21 cellular contexts compared by ENCODE assay signal in the genomic region with DNA sequence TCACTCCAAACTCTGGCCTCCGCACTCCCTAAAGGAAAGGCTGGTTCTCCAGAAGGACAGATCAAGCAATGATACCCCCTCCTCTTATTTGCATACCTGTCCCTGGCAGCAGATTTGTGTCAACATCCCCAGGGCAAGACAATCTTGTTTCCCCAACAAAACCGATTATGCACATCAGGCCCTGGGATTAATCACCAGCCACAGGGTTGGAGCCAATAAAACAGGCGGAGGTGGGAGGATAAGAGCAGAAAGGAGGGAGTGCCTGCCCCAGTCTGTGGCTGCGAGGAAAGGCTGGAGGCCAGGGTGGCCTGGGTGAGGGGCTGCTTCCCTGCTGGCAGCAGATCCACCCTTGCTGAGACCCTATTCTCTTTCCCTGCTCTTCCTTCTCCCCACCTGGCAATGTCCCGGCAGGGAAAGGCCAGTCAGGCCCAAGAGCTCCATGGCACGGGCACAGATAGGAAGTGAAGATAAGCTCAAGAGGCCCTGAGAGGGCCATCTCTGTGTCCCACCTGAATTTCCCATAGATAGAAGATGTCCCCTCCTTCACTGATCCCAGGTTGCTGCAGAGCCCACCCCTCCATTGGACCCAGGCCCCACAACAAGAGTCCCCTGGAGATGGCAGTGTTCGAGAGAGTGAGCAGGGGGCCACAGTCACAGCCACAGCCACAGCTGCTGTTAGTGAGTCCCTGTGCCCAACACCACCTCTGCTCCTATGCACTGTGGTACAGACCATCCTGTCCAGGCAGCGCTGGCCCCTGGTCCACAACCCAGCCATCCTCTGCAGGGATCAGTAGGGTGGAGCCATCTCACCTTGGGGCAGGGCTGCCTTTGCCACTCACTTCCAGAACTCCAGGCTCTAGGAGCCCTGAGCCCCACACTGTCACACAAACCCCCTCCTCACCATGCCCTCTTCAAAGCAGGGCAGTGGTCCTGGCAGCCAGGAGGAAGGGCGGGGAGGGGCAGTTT.
A peak's percentile ranks its signal among the peaks of the same experiment; 100 is the strongest.
DNase-seq lines count a peak whose midpoint lies in the region; ATAC-seq and TF ChIP-seq lines count a peak whose summit lies in the region.
"Had no signal": no experiment of that assay in that cellular context is flagged by ENCODE, and none has a peak within 500 bp of the region (broad histone marks: within the 10 kb centered on the region; RNA-seq: fewer than 3 reads in every experiment).

No MANE protein-coding gene starts in this region.

- H3K4me1 ChIP-seq in BE2C (peaks cover 19% of the 10 kb centered on the region), foreskin keratinocyte (no peaks in the 10 kb centered on the region)
- H3K4me1 ChIP-seq: upper lobe of right lung had no signal

- H3K36me3 ChIP-seq in BE2C = no peaks in the 10 kb centered on the region
- H3K36me3 ChIP-seq: upper lobe of right lung had no signal

- no peak for TF ChIP-seq CTCF in BE2C (IDR thresholded peaks at IDR 0.05; ENCODE audit: low read depth, low read length)
- no peak for TF ChIP-seq CTCF in LNCaP clone FGC (IDR thresholded peaks at IDR 0.05; ENCODE audit: control insufficient read depth, extremely low read depth, insufficient read depth)
- no peak for TF ChIP-seq CTCF in foreskin keratinocyte (conservative IDR thresholded peaks at IDR 0.05)
- no peak for TF ChIP-seq CTCF in osteocyte (IDR thresholded peaks at IDR 0.05)
- no peak for TF ChIP-seq CTCF in GM13977 (IDR thresholded peaks at IDR 0.05; ENCODE audit: extremely low read depth, insufficient read depth, missing control alignments)

- H3K4me3 Mint-ChIP-seq in osteocyte (ENCODE audit: unreplicated experiment) = no peak overlapping the region
- H3K4me3 Mint-ChIP-seq: activated CD4-positive, alpha-beta T cell treated with anti-CD3 and anti-CD28 coated beads for 36 hours; central memory CD8-positive, alpha-beta T cell had no signal

- no peak overlapping the region for H3K27ac Mint-ChIP-seq in osteocyte (ENCODE audit: unreplicated experiment)
- H3K27ac Mint-ChIP-seq: activated CD4-positive, alpha-beta T cell treated with anti-CD3 and anti-CD28 coated beads for 36 hours had no signal

- no peak overlapping the region for H3K27ac ChIP-seq in foreskin keratinocyte
- H3K27ac ChIP-seq: BLaER1, HL-60, upper lobe of right lung had no signal

- no peaks in the 10 kb centered on the region for H3K4me1 Mint-ChIP-seq in osteocyte (ENCODE audit: unreplicated experiment)
- H3K4me1 Mint-ChIP-seq: activated CD4-positive, alpha-beta T cell treated with anti-CD3 and anti-CD28 coated beads for 36 hours; central memory CD8-positive, alpha-beta T cell had no signal

- peak; percentile 13 for ATAC-seq in foreskin keratinocyte
- ATAC-seq: activated CD4-positive, alpha-beta T cell treated with anti-CD3 and anti-CD28 coated beads for 36 hours; left cardiac atrium; upper lobe of right lung had no signal

- no peaks in the 10 kb centered on the region for H3K9me3 Mint-ChIP-seq in osteocyte (ENCODE audit: unreplicated experiment)
- H3K9me3 Mint-ChIP-seq: central memory CD8-positive, alpha-beta T cell had no signal

- peak; percentile 58 for DNase-seq in BE2C
- DNase-seq in LNCaP clone FGC (ENCODE audit: low read depth) = peak; percentile 50
- DNase-seq in NCI-H748 treated with DMSO at 0.1 percent for 48 hours (lab: John Stamatoyannopoulos, UW) = peak; percentile 7
- no peak for DNase-seq in foreskin keratinocyte
- no peak for DNase-seq in Kasumi-1 (lab: John Stamatoyannopoulos, UW)
- no peak for DNase-seq in osteocyte (ENCODE audit: extremely low spot score, unreplicated experiment)
- no peak for DNase-seq in GM13977 (ENCODE audit: low spot score)
- no peak for DNase-seq in NCI-H2227 treated with DMSO at 0.1 percent for 48 hours (lab: John Stamatoyannopoulos, UW)
- DNase-seq: ACHN; activated CD4-positive, alpha-beta T cell treated with anti-CD3 and anti-CD28 coated beads for 36 hours; activated effector memory CD4-positive, alpha-beta T cell treated with anti-CD3 and anti-CD28 coated beads, Interleukin-2, amount 50 U/mL, for 16 hours; HCEC 1CT; left cardiac atrium; mesenchymal stem cell; NCI-H1105 treated with DMSO at 0.1 percent for 48 hours; nucleus accumbens; SHP77 treated with DMSO at 0.1 percent for 48 hours; upper lobe of right lung had no signal

- H3K27me3 ChIP-seq in BE2C (no peaks in the 10 kb centered on the region), foreskin keratinocyte (no peaks in the 10 kb centered on the region)
- H3K27me3 ChIP-seq: BLaER1, upper lobe of right lung had no signal

- in situ Hi-C loops in GM13977 (cut with MboI; ENCODE audit: low pct_unique_long_range_greater_than_20kb, low sequenced_read_pairs, unreplicated experiment) = no loop called here

- H3K36me3 Mint-ChIP-seq in osteocyte (ENCODE audit: unreplicated experiment) = no peaks in the 10 kb centered on the region

- H3K4me3 ChIP-seq in BE2C (ENCODE audit: low read depth, low read length) (no peak overlapping the region), LNCaP clone FGC (ENCODE audit: low read depth, low read length) (no peak overlapping the region)
- H3K4me3 ChIP-seq: BLaER1, upper lobe of right lung had no signal

- H3K27me3 Mint-ChIP-seq in osteocyte (ENCODE audit: unreplicated experiment) = no peaks in the 10 kb centered on the region
- H3K27me3 Mint-ChIP-seq: activated CD4-positive, alpha-beta T cell treated with anti-CD3 and anti-CD28 coated beads for 36 hours had no signal

- H3K9me3 ChIP-seq in BE2C = no peaks in the 10 kb centered on the region
- H3K9me3 ChIP-seq: BLaER1, upper lobe of right lung had no signal

Comparison
In these comparisons a context has a peak if more than half of its experiments do, and no peak if none do; other contexts are left out.
1. DNase-seq: peak in BE2C (single experiment), LNCaP clone FGC (single experiment) and NCI-H748 treated with DMSO at 0.1 percent for 48 hours (single experiment); none in foreskin keratinocyte (0 of 2), Kasumi-1 (0 of 2), osteocyte (single experiment), GM13977 (single experiment) and NCI-H2227 treated with DMSO at 0.1 percent for 48 hours (single experiment).